In the genomic region with DNA sequence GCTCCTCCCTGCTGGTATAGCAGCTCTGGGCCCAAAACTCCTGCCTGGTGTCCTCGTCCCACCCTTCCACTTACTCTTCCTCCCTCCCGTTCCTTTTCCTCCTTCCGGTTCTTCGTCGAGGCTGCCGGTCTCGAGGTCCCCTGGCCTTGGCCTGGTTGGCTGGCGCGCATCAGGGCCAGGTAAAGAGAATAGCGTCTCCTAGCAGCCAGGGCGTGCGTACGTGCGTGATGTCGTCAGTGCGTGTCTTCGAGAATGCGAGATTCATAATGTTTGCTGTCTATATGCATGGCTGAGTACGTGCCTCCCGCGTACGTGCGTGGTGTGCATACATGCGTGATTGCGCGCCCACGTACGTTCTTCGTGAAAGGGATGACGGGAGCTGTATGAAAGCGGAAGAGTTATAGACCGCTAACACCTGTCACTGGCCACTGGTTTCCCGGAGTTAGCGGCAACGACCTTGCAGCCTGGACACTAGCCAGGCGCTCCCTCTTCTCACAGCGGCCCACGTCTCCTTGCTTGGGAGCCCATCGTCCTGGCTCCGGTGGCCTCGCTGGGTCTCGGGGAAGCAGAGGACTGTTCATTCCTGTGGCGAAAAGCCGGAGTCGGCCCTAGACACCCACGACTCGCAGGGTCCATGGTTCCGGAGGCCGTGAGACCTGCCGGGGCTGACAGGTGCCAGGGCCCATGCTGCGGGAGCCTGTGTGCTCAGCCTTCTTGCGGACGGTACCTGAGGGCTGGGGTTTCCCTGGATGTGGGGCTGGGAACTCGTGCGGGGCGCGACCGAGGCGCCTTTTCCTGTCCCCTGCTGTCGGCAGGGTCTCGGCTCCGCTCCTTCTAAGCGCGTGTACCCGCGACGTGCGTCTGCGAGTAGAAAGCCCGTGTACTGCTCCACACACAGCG, we compare ENCODE assay signal across 8 cellular contexts. TPM values are rescaled to one million over a fixed set of nuclear protein-coding genes. Genes with fewer than 3 reads are reported as not detected.
A peak's percentile ranks its signal among the peaks of the same experiment; 100 is the strongest.
DNase-seq lines count a peak whose midpoint lies in the region; ATAC-seq, FAIRE-seq and TF ChIP-seq lines count a peak whose summit lies in the region.

EOLA1 (plus strand) TSS at position 392 of the 900 bp plus-strand sequence. CDS start 4,619 bp downstream, outside the sequence.

- no peaks in the 10 kb centered on the region for H3K27me3 Mint-ChIP-seq in activated naive CD8-positive, alpha-beta T cell

- H3K36me3 ChIP-seq in pancreas (no peaks in the 10 kb centered on the region), tibial artery (peaks cover 0 to 4% (median 0%) of the 10 kb centered on the region in 3 donors)

- H3K27ac ChIP-seq in pancreas (peak within 1 kb of the TSS; percentile 88 to 91 (median 90)), tibial artery (peak within 1 kb of the TSS; percentile 86 to 90)

- intact Hi-C loops in head of caudate nucleus (cut with DNase I) = no loop called here
- intact Hi-C loops in pancreas (cut with DNase I) = no loop called here
- intact Hi-C loops in tibial artery (cut with DNase I; ENCODE audit: low total_unique reads) = no loop called here

- H3K9me3 ChIP-seq in pancreas (no peaks in the 10 kb centered on the region), tibial artery (no peaks in the 10 kb centered on the region)

- H3K4me3 ChIP-seq in pancreas = peak within 1 kb of the TSS; percentile 33 to 58 (median 48)
- H3K4me3 ChIP-seq in tibial artery = peak within 1 kb of the TSS; percentile 67 to 74

- H3K36me3 Mint-ChIP-seq in activated naive CD8-positive, alpha-beta T cell = no peaks in the 10 kb centered on the region

- ATAC-seq in HG02623 (IDR thresholded peaks at IDR 0.05; ENCODE audit: unreplicated experiment) = peak; percentile 77
- ATAC-seq in pancreas = peak; percentile 53 to 71 (median 64)

- H3K4me1 ChIP-seq in pancreas (no peaks in the 10 kb centered on the region), tibial artery (peaks cover 0 to 11% (median 0%) of the 10 kb centered on the region in 4 donors)

- H3K4me1 Mint-ChIP-seq in activated naive CD8-positive, alpha-beta T cell (ENCODE audit: low read depth) = peaks cover 5% of the 10 kb centered on the region

- H3K4me3 Mint-ChIP-seq in activated naive CD8-positive, alpha-beta T cell = peak within 1 kb of the TSS; percentile 93

- FAIRE-seq in pancreas (lab: Jason Lieb, UNC) = peak; percentile 94

- no peaks in the 10 kb centered on the region for H3K27me3 ChIP-seq in pancreas
- no peaks in the 10 kb centered on the region for H3K27me3 ChIP-seq in tibial artery

- CTCF ChIA-PET in GM10248 (lab: Yijun Ruan, JAX) = interaction anchor here (0.6 to 1.8 kb wide), 6 partner anchors 10 to 397 kb away, joined by 3 to 11 read pairs (median 4); partner anchors contain the start of gene EOLA2

- H3K27ac Mint-ChIP-seq in activated naive CD8-positive, alpha-beta T cell = peak within 1 kb of the TSS; percentile 98

- WGBS in pancreas, 2 donors = 1 to 46% methylated on average over 71 of the region's 71 CpGs

- DNase-seq in GM10248 (ENCODE audit: extremely low spot score) (peak; percentile 71), NCI-H1105 (lab: John Stamatoyannopoulos, UW) (peak; percentile 98), SKM-1 treated with dmso at 0.1 percent for 144 hours (lab: John Stamatoyannopoulos, UW; ENCODE audit: unreplicated experiment) (peak; percentile 88), head of caudate nucleus (peak; percentile 67 to 95 (median 84)), pancreas (peak; percentile 76 to 91 (median 84)), tibial artery (peak; percentile 84 to 89)

- H3K9me3 Mint-ChIP-seq in activated naive CD8-positive, alpha-beta T cell (ENCODE audit: low read depth) = no peaks in the 10 kb centered on the region

- TF ChIP-seq CTCF in GM10248 (IDR thresholded peaks at IDR 0.05; ENCODE audit: control extremely low read depth, extremely low read depth, low read depth, missing control alignments) = no peak
- TF ChIP-seq CTCF in pancreas (IDR thresholded peaks at IDR 0.05) = no peak
- TF ChIP-seq CTCF in tibial artery (IDR thresholded peaks at IDR 0.05) = no peak

- POLR2A ChIA-PET in GM10248 (lab: Yijun Ruan, JAX) = interaction anchor here (0.6 to 3.2 kb wide), 6 partner anchors 9 to 1644 kb away, joined by 4 to 30 read pairs (median 10); partner anchors contain the start of genes EOLA2 and IDS

RNA-seq across cellular contexts. Expression of gene EOLA1, which starts in this region (rescaled TPM):
- total RNA-seq in pancreas = 10 to 100 TPM; 11.0 to 13.9 (median 11.6) TPM
- 10 to 100 TPM; 11.6 to 19.1 TPM for polyA plus RNA-seq in pancreas

Comparison
In these comparisons a context has a peak if more than half of its experiments do, and no peak if none do; other contexts are left out.
1. Peak in every context shown above with its lines: DNase-seq, ATAC-seq, H3K4me3 ChIP-seq and H3K27ac ChIP-seq.